8 cellular contexts compared by ENCODE assay signal in the genomic region with DNA sequence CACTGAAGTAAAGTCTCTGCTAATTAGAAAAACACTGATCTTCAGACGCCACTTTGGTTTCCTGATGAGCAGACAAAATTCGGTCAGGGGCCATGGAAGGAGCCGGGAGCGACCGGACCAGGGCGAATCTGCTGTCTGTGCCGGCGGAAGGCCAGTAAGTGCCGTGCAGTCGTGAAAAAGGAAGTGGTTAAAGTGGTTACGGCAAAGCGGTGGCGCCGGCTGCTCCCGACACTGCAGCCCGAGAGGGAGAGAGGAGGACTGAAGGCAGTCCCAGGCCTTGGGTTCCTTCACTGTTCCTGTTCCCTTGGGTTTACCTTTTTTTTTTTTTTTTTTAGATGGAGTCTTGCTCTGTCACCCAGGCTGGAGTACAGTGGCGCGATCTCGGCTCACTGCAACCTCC. TPM values are rescaled to one million over a fixed set of nuclear protein-coding genes. Genes with fewer than 3 reads are reported as not detected.
DNase-seq lines count a peak whose midpoint lies in the region; ATAC-seq and TF ChIP-seq lines count a peak whose summit lies in the region.

No MANE protein-coding gene starts in this region.

- POLR2A ChIA-PET in activated CD4-positive, alpha-beta memory T cell treated with anti-CD3 and anti-CD28 coated beads for 36 hours (lab: Charles Lee) = no interaction called here

- DNase-seq in Ammon's horn (ENCODE audit: low spot score) = peak; percentile 63
- peak; percentile 80 for DNase-seq in activated CD4-positive, alpha-beta memory T cell treated with anti-CD3 and anti-CD28 coated beads for 36 hours
- DNase-seq in left lobe of liver (ENCODE audit: low spot score) = no peak
- no peak for DNase-seq in HK-2 (ENCODE audit: unreplicated experiment)
- no peak for DNase-seq in NCI-H2227 treated with DMSO at 0.1 percent for 48 hours (lab: John Stamatoyannopoulos, UW)
- no peak for DNase-seq in mammary epithelial cell

- H3K27me3 ChIP-seq in KMS-11 (ENCODE audit: insufficient read depth, low read depth) (no peaks in the 10 kb centered on the region), mammary epithelial cell (ENCODE audit: insufficient read depth, low read length) (no peaks in the 10 kb centered on the region)

- H3K4me3 ChIP-seq in KMS-11 (IDR thresholded peaks at IDR 0.05; ENCODE audit: insufficient read depth, low read depth, low read length) (no peak overlapping the region), mammary epithelial cell (replicated peaks in 1 of 3; ENCODE audit: insufficient read depth in 1 of 3, low read depth in 2 of 3, low read length in 3 of 3) (no peak overlapping the region)

- H3K79me2 ChIP-seq in KMS-11 (ENCODE audit: insufficient read depth, low read depth) (no peaks in the 10 kb centered on the region), mammary epithelial cell (ENCODE audit: insufficient read depth, low read length) (no peaks in the 10 kb centered on the region)

- H3K9ac ChIP-seq in KMS-11 = peak overlapping the region; percentile 50; the same call in 1 of the 2 replicates
- H3K9ac ChIP-seq in mammary epithelial cell (ENCODE audit: insufficient read depth, low read length) = no peak overlapping the region

- H3K36me3 Mint-ChIP-seq in activated CD4-positive, alpha-beta memory T cell treated with anti-CD3 and anti-CD28 coated beads for 36 hours = peaks cover 18% of the 10 kb centered on the region
- peaks cover 22% of the 10 kb centered on the region for H3K36me3 Mint-ChIP-seq in stimulated activated naive CD8-positive, alpha-beta T cell treated with anti-CD3 and anti-CD28 coated beads, Interleukin-15, Interleukin-2, amounts not matched to agents 100 ng/mL and 50 ng/mL, for 24 hours (ENCODE audit: low read depth)

- no peaks in the 10 kb centered on the region for H3K9me3 ChIP-seq in mammary epithelial cell (replicated peaks; ENCODE audit: insufficient read depth, low read length)

- TF ChIP-seq CTCF in KMS-11 (conservative IDR thresholded peaks at IDR 0.05; ENCODE audit: low read depth, low read length) = no peak
- no peak for TF ChIP-seq CTCF in mammary epithelial cell (conservative IDR thresholded peaks at IDR 0.05 in 1 of 2, IDR thresholded peaks at IDR 0.05 in 1 of 2; ENCODE audit: extremely low read depth in 1 of 2, insufficient read depth in 1 of 2, low read depth in 1 of 2, low read length in 2 of 2)

- H3K4me1 ChIP-seq in KMS-11 (ENCODE audit: low read depth, poor library complexity, severe bottlenecking) (peaks cover 69% of the 10 kb centered on the region), mammary epithelial cell (ENCODE audit: insufficient read depth, low read length) (no peaks in the 10 kb centered on the region)

- dilution Hi-C loops in mammary epithelial cell (cut with HindIII; ENCODE audit: low sequenced_read_pairs) = no loop called here

- H3K9me3 Mint-ChIP-seq in activated CD4-positive, alpha-beta memory T cell treated with anti-CD3 and anti-CD28 coated beads for 36 hours = no peaks in the 10 kb centered on the region
- no peaks in the 10 kb centered on the region for H3K9me3 Mint-ChIP-seq in stimulated activated naive CD8-positive, alpha-beta T cell treated with anti-CD3 and anti-CD28 coated beads, Interleukin-15, Interleukin-2, amounts not matched to agents 100 ng/mL and 50 ng/mL, for 24 hours

- peak overlapping the region; percentile 6 for H3K27ac Mint-ChIP-seq in activated CD4-positive, alpha-beta memory T cell treated with anti-CD3 and anti-CD28 coated beads for 36 hours
- peak overlapping the region; percentile 79 for H3K27ac Mint-ChIP-seq in stimulated activated naive CD8-positive, alpha-beta T cell treated with anti-CD3 and anti-CD28 coated beads, Interleukin-15, Interleukin-2, amounts not matched to agents 100 ng/mL and 50 ng/mL, for 24 hours

- H4K20me1 ChIP-seq in KMS-11 (ENCODE audit: insufficient read depth) (no peaks in the 10 kb centered on the region), mammary epithelial cell (ENCODE audit: insufficient read depth, low read length) (no peaks in the 10 kb centered on the region)

- peak; percentile 47 for ATAC-seq in left lobe of liver

- H3K4me3 Mint-ChIP-seq in activated CD4-positive, alpha-beta memory T cell treated with anti-CD3 and anti-CD28 coated beads for 36 hours = peak overlapping the region; percentile 59
- H3K4me3 Mint-ChIP-seq in stimulated activated naive CD8-positive, alpha-beta T cell treated with anti-CD3 and anti-CD28 coated beads, Interleukin-15, Interleukin-2, amounts not matched to agents 100 ng/mL and 50 ng/mL, for 24 hours = peak overlapping the region; percentile 75

- H3K27ac ChIP-seq in KMS-11 (peak overlapping the region; percentile 84), mammary epithelial cell (ENCODE audit: insufficient read depth, low read depth, low read length) (no peak overlapping the region)

- in situ Hi-C loops in mammary epithelial cell (cut with MboI; ENCODE audit: low sequenced_read_pairs in 2 of 2) = no loop called here

- 98% methylated on average over 17 of the region's 19 CpGs for WGBS in mammary epithelial cell (ENCODE audit: low coverage, missing lambda C conversion rate)

- H3K36me3 ChIP-seq in KMS-11 (ENCODE audit: insufficient read depth) (no peaks in the 10 kb centered on the region), mammary epithelial cell (ENCODE audit: insufficient read depth, low read length) (no peaks in the 10 kb centered on the region)

- intact Hi-C loops in activated CD4-positive, alpha-beta memory T cell treated with anti-CD3 and anti-CD28 coated beads for 36 hours (cut with micrococcal nuclease) = no loop called here
- intact Hi-C loops in mammary epithelial cell (cut with micrococcal nuclease) = no loop called here

- H3K27me3 Mint-ChIP-seq in activated CD4-positive, alpha-beta memory T cell treated with anti-CD3 and anti-CD28 coated beads for 36 hours = no peaks in the 10 kb centered on the region
- no peaks in the 10 kb centered on the region for H3K27me3 Mint-ChIP-seq in stimulated activated naive CD8-positive, alpha-beta T cell treated with anti-CD3 and anti-CD28 coated beads, Interleukin-15, Interleukin-2, amounts not matched to agents 100 ng/mL and 50 ng/mL, for 24 hours

- H3K4me1 Mint-ChIP-seq in activated CD4-positive, alpha-beta memory T cell treated with anti-CD3 and anti-CD28 coated beads for 36 hours (ENCODE audit: low read depth) = peaks cover 16% of the 10 kb centered on the region
- peaks cover 18% of the 10 kb centered on the region for H3K4me1 Mint-ChIP-seq in stimulated activated naive CD8-positive, alpha-beta T cell treated with anti-CD3 and anti-CD28 coated beads, Interleukin-15, Interleukin-2, amounts not matched to agents 100 ng/mL and 50 ng/mL, for 24 hours (ENCODE audit: low read depth)

- CTCF ChIA-PET in activated CD4-positive, alpha-beta memory T cell treated with anti-CD3 and anti-CD28 coated beads for 36 hours (lab: Charles Lee) = interaction anchor here (0.6 kb wide), 2 partner anchors 99 to 180 kb away, joined by 3 read pairs; no protein-coding TSS in a partner anchor
- CTCF ChIA-PET in mammary epithelial cell (lab: Charles Lee; ENCODE audit: low non-redundant PET) = no interaction called here

- no TSS peak for BruUV-seq in mammary epithelial cell (replicated peaks; lab: Mats Ljungman, UMichigan)

- H3K4me2 ChIP-seq in KMS-11 (peak overlapping the region; percentile 84), mammary epithelial cell (ENCODE audit: insufficient read depth, low read depth, low read length) (no peak overlapping the region)

- H2AFZ ChIP-seq in KMS-11 (ENCODE audit: low read depth) = peak overlapping the region; percentile 45; the same call in 1 of the 2 replicates
- no peak overlapping the region for H2AFZ ChIP-seq in mammary epithelial cell (ENCODE audit: low read depth, low read length)

RNA-seq across cellular contexts. Expression of a gene that starts 17.3 kb away (rescaled TPM):
- 10 to 100 TPM; 21.7 to 26.0 TPM for total RNA-seq in activated CD4-positive, alpha-beta memory T cell treated with anti-CD3 and anti-CD28 coated beads for 36 hours
- total RNA-seq in left lobe of liver (44.3 TPM), mammary epithelial cell (10 to 100 TPM in 1 of 2 donors, 1 to 10 TPM in 1; 6.3 to 13.0 TPM)
- 8.0 TPM for polyA plus RNA-seq in mammary epithelial cell
- polyA minus RNA-seq in mammary epithelial cell = 3.8 TPM

RNA-seq across cellular contexts. Expression of a gene that starts 17.6 kb away (rescaled TPM):
- 10 to 100 TPM; 29.7 to 32.2 TPM for total RNA-seq in activated CD4-positive, alpha-beta memory T cell treated with anti-CD3 and anti-CD28 coated beads for 36 hours
- total RNA-seq in left lobe of liver (18.4 TPM), mammary epithelial cell (10 to 100 TPM; 18.5 to 25.6 TPM)
- 26.1 TPM for polyA plus RNA-seq in mammary epithelial cell
- 19.0 TPM for polyA minus RNA-seq in mammary epithelial cell

RNA-seq across cellular contexts. Expression of a gene that starts 29.3 kb away (rescaled TPM):
- not detected for total RNA-seq in activated CD4-positive, alpha-beta memory T cell treated with anti-CD3 and anti-CD28 coated beads for 36 hours
- total RNA-seq in left lobe of liver = not detected
- not detected for total RNA-seq in mammary epithelial cell
- polyA plus RNA-seq in mammary epithelial cell = not detected
- polyA minus RNA-seq in mammary epithelial cell = not detected

RNA-seq across cellular contexts. Expression of a gene that starts 41.8 kb away (rescaled TPM):
- not detected for total RNA-seq in activated CD4-positive, alpha-beta memory T cell treated with anti-CD3 and anti-CD28 coated beads for 36 hours
- total RNA-seq in left lobe of liver (not detected), mammary epithelial cell (not detected)
- polyA plus RNA-seq in mammary epithelial cell = not detected
- not detected for polyA minus RNA-seq in mammary epithelial cell

RNA-seq across cellular contexts. Expression of a gene that starts 49.7 kb away (rescaled TPM):
- total RNA-seq in activated CD4-positive, alpha-beta memory T cell treated with anti-CD3 and anti-CD28 coated beads for 36 hours = 100 to 1,000 TPM; 333 to 343 TPM
- total RNA-seq in left lobe of liver = 35.5 TPM
- 10 to 100 TPM; 21.8 to 38.3 TPM for total RNA-seq in mammary epithelial cell
- 30.3 TPM for polyA plus RNA-seq in mammary epithelial cell
- polyA minus RNA-seq in mammary epithelial cell = 21.6 TPM

Comparison
In these comparisons a context has a peak if more than half of its experiments do, and no peak if none do; other contexts are left out.
1. DNase-seq: peak in Ammon's horn (single experiment) and activated CD4-positive, alpha-beta memory T cell treated with anti-CD3 and anti-CD28 coated beads for 36 hours (single experiment); none in left lobe of liver (single experiment), HK-2 (single experiment), NCI-H2227 treated with DMSO at 0.1 percent for 48 hours (single experiment) and mammary epithelial cell (single experiment).